8 cellular contexts compared by ENCODE assay signal in the genomic region with DNA sequence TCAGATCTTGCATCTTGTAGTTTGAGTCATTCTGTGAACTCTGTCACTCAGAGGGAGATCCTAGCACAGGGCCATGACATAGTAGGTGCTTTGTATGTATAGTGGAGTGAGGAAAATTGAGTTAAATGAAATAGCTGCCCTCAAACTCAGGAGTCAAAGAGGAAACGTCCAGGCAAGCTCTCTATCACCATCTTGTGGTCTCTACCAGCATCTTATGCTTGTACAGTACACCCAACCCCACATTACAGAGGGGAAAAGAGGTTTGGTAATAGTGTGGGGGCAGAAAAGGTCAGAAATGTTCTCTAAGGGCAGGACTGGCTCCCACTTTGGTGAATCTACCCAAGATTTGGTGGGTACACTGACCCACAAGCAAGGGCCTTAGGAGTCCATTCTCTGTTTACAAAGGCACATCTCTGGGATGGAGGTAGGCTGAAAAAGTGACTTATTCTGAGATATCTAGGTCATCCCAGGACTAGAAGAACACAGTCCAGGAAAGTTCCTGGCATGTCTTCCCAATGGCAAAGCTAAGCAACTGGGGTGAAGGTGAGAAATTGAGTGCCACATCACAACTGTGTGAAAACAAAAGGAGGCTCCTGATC.
DNase-seq lines count a peak whose midpoint lies in the region; ATAC-seq and TF ChIP-seq lines count a peak whose summit lies in the region.

No MANE protein-coding gene starts in this region.

- CTCF ChIA-PET in activated CD8-positive, alpha-beta T cell treated with anti-CD3 and anti-CD28 coated beads for 36 hours (lab: Charles Lee) = interaction anchor here (0.6 to 1.1 kb wide), 3 partner anchors 51 to 699 kb away, joined by 3 to 4 read pairs (median 4); no protein-coding TSS in a partner anchor
- CTCF ChIA-PET in activated CD8-positive, alpha-beta T cell treated with anti-CD3 and anti-CD28 coated beads, Interleukin-2, amount 10 ng/mL, durations not matched to agents 7 days and 5 days (lab: Charles Lee) = interaction anchor here (1.6 kb wide), 1 partner anchor 681 kb away, joined by 4 read pairs; no protein-coding TSS in a partner anchor

- no peaks in the 10 kb centered on the region for H3K36me3 Mint-ChIP-seq in activated CD8-positive, alpha-beta T cell treated with anti-CD3 and anti-CD28 coated beads for 36 hours (ENCODE audit: low read depth)
- H3K36me3 Mint-ChIP-seq in activated CD8-positive, alpha-beta T cell treated with anti-CD3 and anti-CD28 coated beads, Interleukin-2, amount 10 ng/mL, durations not matched to agents 7 days and 5 days (ENCODE audit: low read depth) = no peaks in the 10 kb centered on the region

- H3K4me3 Mint-ChIP-seq in activated CD8-positive, alpha-beta T cell treated with anti-CD3 and anti-CD28 coated beads for 36 hours = no peak overlapping the region
- H3K4me3 Mint-ChIP-seq in activated CD8-positive, alpha-beta T cell treated with anti-CD3 and anti-CD28 coated beads, Interleukin-2, amount 10 ng/mL, durations not matched to agents 7 days and 5 days = no peak overlapping the region

- H3K14ac ChIP-seq in neuronal stem cell (ENCODE audit: low read length) = no peak overlapping the region

- intact Hi-C loops in activated CD8-positive, alpha-beta T cell treated with anti-CD3 and anti-CD28 coated beads for 36 hours (cut with micrococcal nuclease) = no loop called here
- intact Hi-C loops in adrenal gland (cut with DNase I) = loop anchor here in 1 of 2 donors (5.0 kb wide), 1 partner anchor 167 kb away; no protein-coding TSS in a partner anchor

- H3K9me3 ChIP-seq in adrenal gland (replicated peaks in 1 of 3) (no peaks in the 10 kb centered on the region), neuronal stem cell (replicated peaks in 1 of 2; ENCODE audit: control insufficient read depth in 2 of 2, insufficient read depth in 1 of 2, low read depth in 1 of 2, low read length in 2 of 2) (no peaks in the 10 kb centered on the region)

- no peak overlapping the region for H4K8ac ChIP-seq in neuronal stem cell (ENCODE audit: low read depth, low read length)

- H3K27ac ChIP-seq in adrenal gland = no peak overlapping the region
- H3K27ac ChIP-seq in neuronal stem cell (replicated peaks; ENCODE audit: low read length) = no peak overlapping the region

- H3K4me1 ChIP-seq in adrenal gland (replicated peaks in 1 of 2) (no peaks in the 10 kb centered on the region), neuronal stem cell (ENCODE audit: control insufficient read depth in 2 of 2, insufficient read depth in 1 of 2, low read depth in 1 of 2, low read length in 2 of 2) (no peaks in the 10 kb centered on the region)

- no peaks in the 10 kb centered on the region for H3K9me3 Mint-ChIP-seq in activated CD8-positive, alpha-beta T cell treated with anti-CD3 and anti-CD28 coated beads for 36 hours
- H3K9me3 Mint-ChIP-seq in activated CD8-positive, alpha-beta T cell treated with anti-CD3 and anti-CD28 coated beads, Interleukin-2, amount 10 ng/mL, durations not matched to agents 7 days and 5 days (ENCODE audit: insufficient read depth) = no peaks in the 10 kb centered on the region

- no peaks in the 10 kb centered on the region for H3K79me1 ChIP-seq in neuronal stem cell (ENCODE audit: low read depth, low read length)

- no peak overlapping the region for H4K91ac ChIP-seq in neuronal stem cell (ENCODE audit: low read depth, low read length, poor library complexity)

- H3K36me3 ChIP-seq in adrenal gland (replicated peaks in 1 of 2) (no peaks in the 10 kb centered on the region), neuronal stem cell (replicated peaks in 1 of 2; ENCODE audit: control insufficient read depth in 2 of 2, insufficient read depth in 2 of 2, low read length in 2 of 2) (no peaks in the 10 kb centered on the region)

- 0 to 12% (median 0%) methylated on average over 1 of the region's 1 CpG for WGBS in adrenal gland, 4 donors
- no CpG with 5 or more reads among the region's 1 CpG for WGBS in neuronal stem cell (ENCODE audit: extremely low coverage in 2 of 2, insufficient read length in 2 of 2, insufficient replicate concordance in 1 of 2), 2 donors

- POLR2A ChIA-PET in activated CD8-positive, alpha-beta T cell treated with anti-CD3 and anti-CD28 coated beads for 36 hours (lab: Charles Lee) = no interaction called here
- POLR2A ChIA-PET in activated CD8-positive, alpha-beta T cell treated with anti-CD3 and anti-CD28 coated beads, Interleukin-2, amount 10 ng/mL, durations not matched to agents 7 days and 5 days (lab: Charles Lee) = no interaction called here

- H3K4me2 ChIP-seq in neuronal stem cell (ENCODE audit: insufficient read depth, low read length, poor library complexity, severe bottlenecking) = no peak overlapping the region

- no peaks in the 10 kb centered on the region for H3K27me3 Mint-ChIP-seq in activated CD8-positive, alpha-beta T cell treated with anti-CD3 and anti-CD28 coated beads for 36 hours
- no peaks in the 10 kb centered on the region for H3K27me3 Mint-ChIP-seq in activated CD8-positive, alpha-beta T cell treated with anti-CD3 and anti-CD28 coated beads, Interleukin-2, amount 10 ng/mL, durations not matched to agents 7 days and 5 days (ENCODE audit: low read depth)

- H3K27ac Mint-ChIP-seq in activated CD8-positive, alpha-beta T cell treated with anti-CD3 and anti-CD28 coated beads for 36 hours = no peak overlapping the region
- H3K27ac Mint-ChIP-seq in activated CD8-positive, alpha-beta T cell treated with anti-CD3 and anti-CD28 coated beads, Interleukin-2, amount 10 ng/mL, durations not matched to agents 7 days and 5 days = no peak overlapping the region

- no peak overlapping the region for H3K18ac ChIP-seq in neuronal stem cell (ENCODE audit: low read length)

- H3K4me3 ChIP-seq in adrenal gland = no peak overlapping the region
- no peak overlapping the region for H3K4me3 ChIP-seq in neuronal stem cell (ENCODE audit: low read length in 2 of 2)

- no peak overlapping the region for H2AFZ ChIP-seq in neuronal stem cell (ENCODE audit: low read length)

- ATAC-seq in activated CD8-positive, alpha-beta T cell treated with anti-CD3 and anti-CD28 coated beads for 36 hours = peak; percentile 62
- ATAC-seq in activated CD8-positive, alpha-beta T cell treated with anti-CD3 and anti-CD28 coated beads, Interleukin-2, amount 10 ng/mL, durations not matched to agents 7 days and 5 days = no peak
- no peak for ATAC-seq in HG02763 (IDR thresholded peaks at IDR 0.05; ENCODE audit: unreplicated experiment)

- TF ChIP-seq CTCF in activated CD8-positive, alpha-beta T cell treated with anti-CD3 and anti-CD28 coated beads for 36 hours (IDR thresholded peaks at IDR 0.05) = peak; percentile 13
- TF ChIP-seq CTCF in adrenal gland (IDR thresholded peaks at IDR 0.05) = peak in 4 of 6 experiments; percentile 2 to 41 (median 24)

- H3K9ac ChIP-seq in neuronal stem cell (ENCODE audit: low read depth, low read length, poor library complexity) = no peak overlapping the region

- H3K23ac ChIP-seq in neuronal stem cell (ENCODE audit: low read depth, low read length, poor library complexity) = no peak overlapping the region

- DNase-seq in activated CD8-positive, alpha-beta T cell treated with anti-CD3 and anti-CD28 coated beads for 36 hours = no peak
- DNase-seq in activated CD8-positive, alpha-beta T cell treated with anti-CD3 and anti-CD28 coated beads, Interleukin-2, amount 10 ng/mL, durations not matched to agents 7 days and 5 days = no peak
- DNase-seq in HT1080 (ENCODE audit: low read depth) (peak; percentile 31), adrenal gland (no peak), neuronal stem cell (ENCODE audit: low spot score) (peak; percentile 3), GF-D8 (lab: John Stamatoyannopoulos, UW) (no peak)
- DNase-seq in activated naive CD4-positive, alpha-beta T cell (lab: John Stamatoyannopoulos, UW) = no peak

- H2BK5ac ChIP-seq in neuronal stem cell (ENCODE audit: low read length) = no peak overlapping the region

- H3K27me3 ChIP-seq in adrenal gland = peaks cover 21% of the 10 kb centered on the region
- H3K27me3 ChIP-seq in neuronal stem cell (ENCODE audit: control insufficient read depth in 3 of 3, insufficient read depth in 3 of 3, low read depth in 1 of 3, low read length in 3 of 3) = peaks cover 0 to 19% (median 0%) of the 10 kb centered on the region in 3 experiments

- H2BK15ac ChIP-seq in neuronal stem cell (ENCODE audit: low read length) = no peak overlapping the region

- H3K4me1 Mint-ChIP-seq in activated CD8-positive, alpha-beta T cell treated with anti-CD3 and anti-CD28 coated beads for 36 hours (ENCODE audit: low read depth) = no peaks in the 10 kb centered on the region
- no peaks in the 10 kb centered on the region for H3K4me1 Mint-ChIP-seq in activated CD8-positive, alpha-beta T cell treated with anti-CD3 and anti-CD28 coated beads, Interleukin-2, amount 10 ng/mL, durations not matched to agents 7 days and 5 days (ENCODE audit: low read depth)

- no peak overlapping the region for H2BK120ac ChIP-seq in neuronal stem cell (ENCODE audit: low read depth, low read length)

- no peak overlapping the region for H2BK12ac ChIP-seq in neuronal stem cell (ENCODE audit: low read length)

- H3K4ac ChIP-seq in neuronal stem cell (ENCODE audit: low read length) = no peak overlapping the region

- no peak for TF ChIP-seq POLR2A in adrenal gland (IDR thresholded peaks at IDR 0.05)

- H2AK5ac ChIP-seq in neuronal stem cell (ENCODE audit: low read depth, low read length) = no peak overlapping the region

Comparison
In these comparisons a context has a peak if more than half of its experiments do, and no peak if none do; other contexts are left out.
1. DNase-seq: peak in HT1080 (single experiment) and neuronal stem cell (single experiment); none in activated CD8-positive, alpha-beta T cell treated with anti-CD3 and anti-CD28 coated beads for 36 hours (single experiment), activated CD8-positive, alpha-beta T cell treated with anti-CD3 and anti-CD28 coated beads, Interleukin-2, amount 10 ng/mL, durations not matched to agents 7 days and 5 days (single experiment), adrenal gland (0 of 7), activated naive CD4-positive, alpha-beta T cell (0 of 4) and GF-D8 (single experiment).